11 cellular contexts compared by ENCODE assay signal in genomic region chr2:216665240-216665639, GRCh38. TPM values are rescaled to one million over a fixed set of nuclear protein-coding genes. Genes with fewer than 3 reads are reported as not detected.
DNase-seq lines count a peak whose midpoint lies in the region; ATAC-seq and TF ChIP-seq lines count a peak whose summit lies in the region.
"Had no signal": no experiment of that assay in that cellular context is flagged by ENCODE, and none has a peak within 500 bp of the region (broad histone marks: within the 10 kb centered on the region; RNA-seq: fewer than 3 reads in every experiment).

No MANE protein-coding gene starts in this region.

- TF ChIP-seq CTCF in WTC11 (IDR thresholded peaks at IDR 0.05) = no peak
- no peak for TF ChIP-seq CTCF in smooth muscle cell (IDR thresholded peaks at IDR 0.05; ENCODE audit: borderline replicate concordance, insufficient read depth, poor library complexity, severe bottlenecking)

- H3K4me3 ChIP-seq in H7 (ENCODE audit: insufficient read depth, low read depth, low read length) (no peak overlapping the region), smooth muscle cell (no peak overlapping the region)

- peaks cover 14% of the 10 kb centered on the region for H3K4me1 ChIP-seq in smooth muscle cell (ENCODE audit: low read depth)

- no peak overlapping the region for H3K9ac ChIP-seq in smooth muscle cell (ENCODE audit: low read depth)

- intact Hi-C loops in left cardiac atrium (cut with DNase I) = loop anchor here in 1 of 2 donors (10.0 kb wide), 1 partner anchor 240 kb away; no protein-coding TSS in a partner anchor

- DNase-seq in H7 (peak; percentile 62), WTC11 (ENCODE audit: low spot score) (peak; percentile 33), left cardiac atrium (no peak), smooth muscle cell (lab: John Stamatoyannopoulos, UW; ENCODE audit: unreplicated experiment) (no peak), KBM-7 (no peak), NCI-H1694 (lab: John Stamatoyannopoulos, UW) (no peak)
- DNase-seq in stimulated activated CD4-positive, alpha-beta T cell treated with anti-CD3 and anti-CD28 coated beads, Interleukin-1b, Interleukin-23, amount 100 ng/mL, for 48 hours = no peak
- DNase-seq: naive B cell had no signal

- peak overlapping the region; percentile 73 for H3K4me2 ChIP-seq in smooth muscle cell

- H3K36me3 ChIP-seq in H7 (replicated peaks; ENCODE audit: control insufficient read depth, insufficient read depth, low read length) (peaks cover 6% of the 10 kb centered on the region), smooth muscle cell (ENCODE audit: low read depth) (no peaks in the 10 kb centered on the region)

- H3K36me3 Mint-ChIP-seq in WTC11 = peaks cover 28% of the 10 kb centered on the region
- H3K36me3 Mint-ChIP-seq: naive B cell had no signal

- H3K27ac ChIP-seq in smooth muscle cell (ENCODE audit: low read depth) = peak overlapping the region; percentile 45

- H3K9me3 ChIP-seq in smooth muscle cell (replicated peaks; ENCODE audit: low read depth) = no peaks in the 10 kb centered on the region

- POLR2A ChIA-PET in WTC11 (lab: Charles Lee) = interaction anchor here (0.5 to 1.4 kb wide), 11 partner anchors 18 to 444 kb away, joined by 3 to 12 read pairs (median 3); partner anchors contain the start of gene IGFBP2

- WGBS in smooth muscle cell (ENCODE audit: low lambda C conversion rate) = 58% methylated on average over 7 of the region's 7 CpGs

- CTCF ChIA-PET in WTC11 (lab: Charles Lee) = interaction anchor here (0.6 to 9.4 kb wide), 26 partner anchors 9 to 979 kb away, joined by 3 to 244 read pairs (median 4); partner anchors contain the start of gene RPL37A

- in situ Hi-C loops in KBM-7 (cut with MboI; ENCODE audit: low pct_unique_long_range_greater_than_20kb, low sequenced_read_pairs) = loop anchor here (10.0 kb wide), 1 partner anchor 140 kb away; no protein-coding TSS in a partner anchor

- H3K4me3 Mint-ChIP-seq in WTC11 = no peak overlapping the region
- H3K4me3 Mint-ChIP-seq: naive B cell had no signal

- peaks cover 42% of the 10 kb centered on the region for H3K4me1 Mint-ChIP-seq in WTC11

- H3K79me2 ChIP-seq in smooth muscle cell (ENCODE audit: low read depth) = no peaks in the 10 kb centered on the region

- H2AFZ ChIP-seq in smooth muscle cell (ENCODE audit: low read depth) = no peak overlapping the region

- ATAC-seq in WTC11 (peak; percentile 50), left cardiac atrium (peak; percentile 20 to 52), GM21786 (IDR thresholded peaks at IDR 0.05; ENCODE audit: unreplicated experiment) (no peak)
- ATAC-seq: HCT116 had no signal

- H3K27ac Mint-ChIP-seq in WTC11 = peak overlapping the region; percentile 78; the same call in 1 of the 2 replicates

- H3K9me3 Mint-ChIP-seq in WTC11 = no peaks in the 10 kb centered on the region
- H3K9me3 Mint-ChIP-seq: naive B cell had no signal

- no peaks in the 10 kb centered on the region for H3K27me3 Mint-ChIP-seq in WTC11 (ENCODE audit: low read depth)

- H3F3A ChIP-seq in smooth muscle cell (ENCODE audit: low read depth) = peaks cover 6% of the 10 kb centered on the region

- H3K27me3 ChIP-seq in H7 (ENCODE audit: control insufficient read depth, insufficient read depth, low read length) (no peaks in the 10 kb centered on the region), smooth muscle cell (ENCODE audit: low read depth) (no peaks in the 10 kb centered on the region)

- H4K20me1 ChIP-seq in smooth muscle cell (ENCODE audit: low read depth) = no peaks in the 10 kb centered on the region

TF ChIP-seq in WTC11, 78 proteins besides CTCF, POLR2A, EP300 and RAD21:
- TF ChIP-seq CBFB (CRISPR knock-in tag; IDR thresholded peaks at IDR 0.05; ENCODE audit: low read depth) (no peak), USF1 (CRISPR knock-in tag; IDR thresholded peaks at IDR 0.05) (no peak), IRF2 (CRISPR knock-in tag; IDR thresholded peaks at IDR 0.05; ENCODE audit: borderline replicate concordance, low read depth) (no peak), FOXP1 (CRISPR knock-in tag; IDR thresholded peaks at IDR 0.05; ENCODE audit: borderline replicate concordance) (no peak), NFE2L1 (CRISPR knock-in tag; IDR thresholded peaks at IDR 0.05) (no peak), TEAD4 (CRISPR knock-in tag; IDR thresholded peaks at IDR 0.05) (no peak), ZBTB21 (CRISPR knock-in tag; IDR thresholded peaks at IDR 0.05; ENCODE audit: borderline replicate concordance) (no peak), RORB (CRISPR knock-in tag; IDR thresholded peaks at IDR 0.05) (no peak), NR3C1 (CRISPR knock-in tag; conservative IDR thresholded peaks at IDR 0.05; ENCODE audit: low read depth) (no peak), ATF6 (CRISPR knock-in tag; IDR thresholded peaks at IDR 0.05) (no peak), IRF1 (CRISPR knock-in tag; IDR thresholded peaks at IDR 0.05) (no peak), AR (CRISPR knock-in tag; IDR thresholded peaks at IDR 0.05) (no peak), OVOL2 (CRISPR knock-in tag; IDR thresholded peaks at IDR 0.05; ENCODE audit: borderline replicate concordance) (no peak), TEAD1 (CRISPR knock-in tag; IDR thresholded peaks at IDR 0.05) (no peak), ZNF396 (CRISPR knock-in tag; IDR thresholded peaks at IDR 0.05; ENCODE audit: borderline replicate concordance) (no peak), ZBTB43 (CRISPR knock-in tag; IDR thresholded peaks at IDR 0.05) (no peak), JUN (CRISPR knock-in tag; IDR thresholded peaks at IDR 0.05) (no peak)

RNA-seq across cellular contexts. Expression of gene IGFBP5, which starts 30.1 kb away (rescaled TPM):
- total RNA-seq in H7 (2014; rRNA removed; shearing (Covaris generic)) = 2.9 and 10.2 TPM in 2 replicates
- 5.3 to 12.5 TPM (median 6.4 TPM) in 3 replicates for total RNA-seq in WTC11 (2021)
- 100 to 1,000 TPM in 1 of 2 donors, 10 to 100 TPM in 1; 88.5 to 207 TPM for total RNA-seq in left cardiac atrium
- total RNA-seq in smooth muscle cell = 766 and 787 TPM in 2 replicates
- polyA plus RNA-seq in smooth muscle cell = 381 and 426 TPM in 2 replicates
- total RNA-seq: activated CD8-positive, alpha-beta memory T cell treated with anti-CD3 and anti-CD28 coated beads for 36 hours had no signal

RNA-seq across cellular contexts. Expression of gene IGFBP2, which starts 32.0 kb away (rescaled TPM):
- 848 and 859 TPM in 2 replicates for total RNA-seq in H7 (2014; rRNA removed; shearing (Covaris generic))
- total RNA-seq in WTC11 (2021) (514 to 873 TPM (median 854 TPM) in 3 replicates), left cardiac atrium (100 to 1,000 TPM in 1 of 2 donors, 10 to 100 TPM in 1; 91.7 to 185 TPM), smooth muscle cell (143 and 162 TPM in 2 replicates)
- 225 and 416 TPM in 2 replicates for polyA plus RNA-seq in smooth muscle cell

Comparison
In these comparisons a context has a peak if more than half of its experiments do, and no peak if none do; other contexts are left out.
1. DNase-seq: peak in H7 (single experiment) and WTC11 (single experiment); none in left cardiac atrium (single experiment), smooth muscle cell (single experiment), stimulated activated CD4-positive, alpha-beta T cell treated with anti-CD3 and anti-CD28 coated beads, Interleukin-1b, Interleukin-23, amount 100 ng/mL, for 48 hours (single experiment), KBM-7 (single experiment) and NCI-H1694 (single experiment).